In genomic region chr6:24589334-24589733, GRCh38 we compare ENCODE assay signal across 21 cellular contexts. TPM values are rescaled to one million over a fixed set of nuclear protein-coding genes. Genes with fewer than 3 reads are reported as not detected.
"Had no signal": no experiment of that assay in that cellular context is flagged by ENCODE, and none has a peak within 500 bp of the region (broad histone marks: within the 10 kb centered on the region; RNA-seq: fewer than 3 reads in every experiment).

No MANE protein-coding gene starts in this region.

- DNase-seq: Kasumi-1, KG1, MM.1S, NCI-H1092 treated with DMSO at 0.1 percent for 48 hours, NCI-H1436, NCI-H187, NCI-H2029, NCI-H2171 treated with DMSO at 0.1 percent for 48 hours, NCI-H345, NCI-H446 treated with DMSO at 0.1 percent for 48 hours, NCI-H510A treated with DMSO at 0.1 percent for 48 hours, NCI-H526, Right ventricle myocardium superior, RPMI8226, SIG-M5, SW 1271 had no signal

- H3K9me3 ChIP-seq: SJSA1 had no signal

- H3K4me3 ChIP-seq: SJSA1, SK-N-MC had no signal

- FAIRE-seq: HTR-8/SVneo, RCC 7860 had no signal

- H3K36me3 ChIP-seq: SJSA1 had no signal

- H3K27ac ChIP-seq: HL-60, SJSA1, SK-N-MC had no signal

- H3K4me1 ChIP-seq: SJSA1 had no signal

RNA-seq across cellular contexts. Expression of gene KIAA0319, which starts 56.7 kb away (rescaled TPM):
- total RNA-seq: Right ventricle myocardium superior, SJSA1 had no signal
